19 cellular contexts compared by ENCODE assay signal in genomic region chr3:41662288-41662687, GRCh38.
A peak's percentile ranks its signal among the peaks of the same experiment; 100 is the strongest.
DNase-seq lines count a peak whose midpoint lies in the region; ATAC-seq and TF ChIP-seq lines count a peak whose summit lies in the region.
"Had no signal": no experiment of that assay in that cellular context is flagged by ENCODE, and none has a peak within 500 bp of the region (broad histone marks: within the 10 kb centered on the region; RNA-seq: fewer than 3 reads in every experiment).

No MANE protein-coding gene starts in this region.

- H3K79me2 ChIP-seq in neural progenitor cell (ENCODE audit: low read depth): no peaks in the 10 kb centered on the region

- peaks cover 2% of the 10 kb centered on the region for H3K4me1 Mint-ChIP-seq in neural progenitor cell
- H3K4me1 Mint-ChIP-seq: CD4-positive, alpha-beta memory T cell had no signal

- no peak overlapping the region for H2BK20ac ChIP-seq in IMR-90 (ENCODE audit: low read depth, low read length)

- H3K9me3 Mint-ChIP-seq in neural progenitor cell: peaks cover 2% of the 10 kb centered on the region

- POLR2A ChIA-PET in IMR-90 (lab: Charles Lee; ENCODE audit: unreplicated experiment): no interaction called here

- H3K79me1 ChIP-seq in IMR-90 (ENCODE audit: low read depth in 1 of 2, low read length in 2 of 2): no peaks in the 10 kb centered on the region

- no peak overlapping the region for H2AK5ac ChIP-seq in IMR-90 (ENCODE audit: low read depth, low read length)

- H3K4ac ChIP-seq in IMR-90 (ENCODE audit: low read depth, low read length): no peak overlapping the region

- no peaks in the 10 kb centered on the region for H3K4me1 ChIP-seq in IMR-90 (ENCODE audit: control insufficient read depth, insufficient read depth, low read length)
- peaks cover 6% of the 10 kb centered on the region for H3K4me1 ChIP-seq in neural progenitor cell

- H3K27ac ChIP-seq in IMR-90 (ENCODE audit: insufficient read depth, low read length) (no peak overlapping the region), neural progenitor cell (no peak overlapping the region)

- H3K18ac ChIP-seq in IMR-90 (ENCODE audit: low read depth, low read length): no peak overlapping the region

- H2BK5ac ChIP-seq in IMR-90 (ENCODE audit: low read depth, low read length, poor library complexity, severe bottlenecking): no peak overlapping the region

- H3K36me3 ChIP-seq in IMR-90 (ENCODE audit: control insufficient read depth, insufficient read depth, low read length) (no peaks in the 10 kb centered on the region), neural progenitor cell (no peaks in the 10 kb centered on the region)

- H3K4me2 ChIP-seq in IMR-90 (ENCODE audit: low read depth, low read length) (no peak overlapping the region), neural progenitor cell (peak overlapping the region; percentile 36)

- no TSS peak for BruUV-seq in IMR-90 (replicated peaks; lab: Mats Ljungman, UMichigan)

- H3K56ac ChIP-seq in IMR-90 (ENCODE audit: extremely low read depth, insufficient read depth, low read length): no peak overlapping the region

- H4K20me1 ChIP-seq in IMR-90 (ENCODE audit: insufficient read depth, low read length) (no peaks in the 10 kb centered on the region), neural progenitor cell (ENCODE audit: low read depth) (no peaks in the 10 kb centered on the region)

- CTCF ChIA-PET in IMR-90 (lab: Yijun Ruan, JAX): no interaction called here

- H3K36me3 Mint-ChIP-seq in neural progenitor cell: peaks cover 10% of the 10 kb centered on the region

- TF ChIP-seq POLR2A in IMR-90 (IDR thresholded peaks at IDR 0.05; ENCODE audit: low read depth, low read length): no peak

- DNase-seq in EH (ENCODE audit: low read depth) (peak; percentile 17), IMR-90 (peak; percentile 30), neural progenitor cell (ENCODE audit: low spot score) (no peak), activated T-cell treated with anti-CD3 and anti-CD28 coated beads for 4 hours (no peak), T-helper 2 cell (no peak), cardiac septum (ENCODE audit: low spot score) (no peak), D341Med (ENCODE audit: low spot score) (no peak)
- DNase-seq: CD4-positive, alpha-beta memory T cell; DMS79 treated with DMSO at 0.1 percent for 48 hours; GF-D8; Karpas-422; MM.1S; NCI-H1092 treated with DMSO at 0.1 percent for 48 hours; NCI-H2081 treated with DMSO at 0.1 percent for 48 hours; NCI-H510A; NCI-H774 had no signal

- H3K4me3 ChIP-seq in IMR-90 (ENCODE audit: insufficient read depth, low read depth, low read length): no peak overlapping the region
- H3K4me3 ChIP-seq in neural progenitor cell: no peak overlapping the region

- no peak overlapping the region for H3K4me3 Mint-ChIP-seq in neural progenitor cell
- H3K4me3 Mint-ChIP-seq: CD4-positive, alpha-beta memory T cell had no signal

- ATAC-seq in IMR-90 (ENCODE audit: low read depth) (no peak), esophagus mucosa (peak; percentile 73)
- ATAC-seq: Panc1, Right ventricle myocardium inferior had no signal

- TF ChIP-seq CTCF in IMR-90 (conservative IDR thresholded peaks at IDR 0.05; ENCODE audit: low read depth, low read length) (no peak), neural progenitor cell (IDR thresholded peaks at IDR 0.05) (no peak)

- H2AFZ ChIP-seq in IMR-90 (replicated peaks; ENCODE audit: low read length, poor library complexity) (no peak overlapping the region), neural progenitor cell (replicated peaks) (no peak overlapping the region)

- no peak overlapping the region for H2BK120ac ChIP-seq in IMR-90 (ENCODE audit: low read depth, low read length)

- WGBS in IMR-90 (ENCODE audit: extremely low coverage in 2 of 2, insufficient read length in 1 of 2), 2 experiments: no CpG with 5 or more reads among the region's 4 CpGs

- intact Hi-C loops in IMR-90 (cut with micrococcal nuclease): no loop called here
- intact Hi-C loops in cardiac septum (cut with DNase I): no loop called here

- peaks cover 2% of the 10 kb centered on the region for H3K27me3 Mint-ChIP-seq in neural progenitor cell (ENCODE audit: insufficient read depth, low read depth)
- H3K27me3 Mint-ChIP-seq: CD4-positive, alpha-beta memory T cell had no signal

- H3K9me1 ChIP-seq in IMR-90 (ENCODE audit: insufficient read depth, low read length): no peaks in the 10 kb centered on the region

- in situ Hi-C loops in IMR-90 (cut with MboI; ENCODE audit: low sequenced_read_pairs): no loop called here

- H3K23ac ChIP-seq in IMR-90 (ENCODE audit: low read depth, low read length): no peak overlapping the region

- H2AK9ac ChIP-seq in IMR-90 (replicated peaks; ENCODE audit: low read depth, low read length, poor library complexity): no peak overlapping the region

- no peaks in the 10 kb centered on the region for H3F3A ChIP-seq in neural progenitor cell (ENCODE audit: low read depth)

- no peak overlapping the region for H4K5ac ChIP-seq in IMR-90 (ENCODE audit: low read depth, low read length)

- H3K27ac Mint-ChIP-seq in neural progenitor cell: no peak overlapping the region
- H3K27ac Mint-ChIP-seq: CD4-positive, alpha-beta memory T cell had no signal

- no peak overlapping the region for H3K14ac ChIP-seq in IMR-90 (replicated peaks; ENCODE audit: low read depth, low read length)

- no peak overlapping the region for H3K9ac ChIP-seq in IMR-90 (ENCODE audit: low read depth, low read length)
- no peak overlapping the region for H3K9ac ChIP-seq in neural progenitor cell

- H4K8ac ChIP-seq in IMR-90 (ENCODE audit: low read depth in 2 of 2, low read length in 2 of 2): no peak overlapping the region

- no peak for TF ChIP-seq RAD21 in IMR-90 (IDR thresholded peaks at IDR 0.05; ENCODE audit: low read length)

- H3K9me3 ChIP-seq in IMR-90 (ENCODE audit: control insufficient read depth, insufficient read depth, low read length) (peaks cover 3% of the 10 kb centered on the region; the same call in 1 of the 2 replicates), neural progenitor cell (ENCODE audit: low read depth) (peaks cover 4% of the 10 kb centered on the region)

- H2BK15ac ChIP-seq in IMR-90 (ENCODE audit: low read depth, low read length): no peak overlapping the region

- dilution Hi-C loops in IMR-90 (cut with HindIII; ENCODE audit: low sequenced_read_pairs, unreplicated experiment): no loop called here

- no peaks in the 10 kb centered on the region for H3K27me3 ChIP-seq in IMR-90 (ENCODE audit: control insufficient read depth, insufficient read depth, low read length)
- no peaks in the 10 kb centered on the region for H3K27me3 ChIP-seq in neural progenitor cell

- no peak overlapping the region for H4K91ac ChIP-seq in IMR-90 (ENCODE audit: insufficient read depth, low read depth, low read length)

TF ChIP-seq in IMR-90, 13 proteins besides CTCF, POLR2A, EP300 and RAD21:
- peak; percentile 32; the same call in 1 of the 2 replicates for TF ChIP-seq BHLHE40 (IDR thresholded peaks at IDR 0.05; ENCODE audit: low read depth, low read length)
- no peak for TF ChIP-seq RCOR1 (IDR thresholded peaks at IDR 0.05; ENCODE audit: insufficient replicate concordance, low read length)

Comparison
In these comparisons a context has a peak if more than half of its experiments do, and no peak if none do; other contexts are left out.
1. DNase-seq: peak in EH (single experiment) and IMR-90 (single experiment); none in neural progenitor cell (single experiment), activated T-cell treated with anti-CD3 and anti-CD28 coated beads for 4 hours (single experiment), T-helper 2 cell (0 of 5), cardiac septum (single experiment) and D341Med (single experiment).